In genomic region chr3:37123292-37123691, GRCh38 we compare ENCODE assay signal across 30 cellular contexts.
"Had no signal": no experiment of that assay in that cellular context is flagged by ENCODE, and none has a peak within 500 bp of the region (broad histone marks: within the 10 kb centered on the region; RNA-seq: fewer than 3 reads in every experiment).

No MANE protein-coding gene starts in this region.

- DNase-seq: activated CD4-positive, alpha-beta memory T cell treated with anti-CD3 and anti-CD28 coated beads, Interleukin-2, amount 10 ng/mL, durations not matched to agents 7 days and 5 days; activated CD4-positive, alpha-beta T cell treated with anti-CD3 and anti-CD28 coated beads for 36 hours; activated CD4-positive, alpha-beta T cell treated with anti-CD3 and anti-CD28 coated beads, Interleukin-2, amount 10 ng/mL, durations not matched to agents 24 days and 14 days; activated CD4-positive, alpha-beta T cell treated with anti-CD3 and anti-CD28 coated beads, Interleukin-2, amount 50 U/mL, for 4 hours; activated CD4-positive, CD25-positive, alpha-beta regulatory T cell; activated CD4-positive, CD25-positive, alpha-beta regulatory T cell treated with anti-CD3 and anti-CD28 coated beads, Interleukin-2, amount 50 U/mL, for 72 hours; activated effector memory CD4-positive, alpha-beta T cell treated with Interleukin-2 at 50 U/mL for 16 hours; activated gamma-delta T cell treated with Interleukin-2 at 50 U/mL for 16 hours; activated naive CD4-positive, alpha-beta T cell treated with anti-CD3 and anti-CD28 coated beads, Interleukin-2, amount 50 U/mL, for 16 hours; activated naive CD4-positive, alpha-beta T cell treated with Interleukin-2 at 50 U/mL for 16 hours; activated T-cell treated with anti-CD3 and anti-CD28 coated beads, Interleukin-2, amount 50 U/mL, for 4 hours; amniotic stem cell; anterior cingulate cortex; brain microvascular endothelial cell; caudate nucleus; cortex of kidney; dermis blood vessel endothelial cell; effector CD4-positive, alpha-beta T cell; esophagus squamous epithelium; foreskin melanocyte; heart right ventricle; T-helper 1 cell; T-helper 17 cell; T1000; WERI-Rb-1 had no signal

- H3K27ac ChIP-seq: brain microvascular endothelial cell, epithelial cell of prostate, esophagus squamous epithelium, gastroesophageal sphincter, WERI-Rb-1 had no signal

- H3K27me3 ChIP-seq: brain microvascular endothelial cell, esophagus squamous epithelium, gastroesophageal sphincter, heart right ventricle had no signal

- ATAC-seq: activated CD4-positive, alpha-beta T cell treated with anti-CD3 and anti-CD28 coated beads for 36 hours; activated T-cell treated with anti-CD3 and anti-CD28 coated beads, Interleukin-2, amount 50 U/mL, for 4 hours; activated T-helper 17 cell treated with anti-CD3 and anti-CD28 coated beads, Interleukin-2, amount 50 U/mL, for 72 hours; gastroesophageal sphincter; T-helper 17 cell had no signal

- H3K27ac Mint-ChIP-seq: activated CD4-positive, alpha-beta memory T cell treated with anti-CD3 and anti-CD28 coated beads, Interleukin-2, amount 10 ng/mL, durations not matched to agents 7 days and 5 days; activated CD4-positive, alpha-beta T cell treated with anti-CD3 and anti-CD28 coated beads for 36 hours; activated CD4-positive, alpha-beta T cell treated with anti-CD3 and anti-CD28 coated beads, Interleukin-2, amount 10 ng/mL, durations not matched to agents 24 days and 14 days; activated naive CD8-positive, alpha-beta T cell; activated T-helper 17 cell treated with anti-CD3 and anti-CD28 coated beads, Interleukin-2, amount 50 U/mL, for 72 hours; T-helper 17 cell; T-helper 2 cell treated with Interferon-gamma antibody and Interleukin-4, amounts not matched to agents 5 μg/mL and 100 μg/mL, for 36 hours had no signal

- H3K9me3 Mint-ChIP-seq: activated CD4-positive, alpha-beta memory T cell treated with anti-CD3 and anti-CD28 coated beads, Interleukin-2, amount 10 ng/mL, durations not matched to agents 7 days and 5 days; activated CD4-positive, alpha-beta T cell treated with anti-CD3 and anti-CD28 coated beads, Interleukin-2, amount 10 ng/mL, durations not matched to agents 24 days and 14 days; activated T-cell treated with anti-CD3 and anti-CD28 coated beads, Interleukin-2, amount 50 U/mL, for 4 hours; activated T-helper 17 cell treated with anti-CD3 and anti-CD28 coated beads, Interleukin-2, amount 50 U/mL, for 72 hours; T-helper 2 cell treated with Interferon-gamma antibody and Interleukin-4, amounts not matched to agents 5 μg/mL and 100 μg/mL, for 36 hours had no signal

- H3K4me3 Mint-ChIP-seq: activated CD4-positive, alpha-beta memory T cell treated with anti-CD3 and anti-CD28 coated beads, Interleukin-2, amount 10 ng/mL, durations not matched to agents 7 days and 5 days; activated CD4-positive, alpha-beta T cell treated with anti-CD3 and anti-CD28 coated beads for 36 hours; activated CD4-positive, alpha-beta T cell treated with anti-CD3 and anti-CD28 coated beads, Interleukin-2, amount 10 ng/mL, durations not matched to agents 24 days and 14 days; activated naive CD8-positive, alpha-beta T cell; activated T-cell treated with anti-CD3 and anti-CD28 coated beads, Interleukin-2, amount 50 U/mL, for 4 hours; activated T-helper 17 cell treated with anti-CD3 and anti-CD28 coated beads, Interleukin-2, amount 50 U/mL, for 72 hours; T-helper 17 cell; T-helper 2 cell treated with Interferon-gamma antibody and Interleukin-4, amounts not matched to agents 5 μg/mL and 100 μg/mL, for 36 hours had no signal

- H3K4me1 Mint-ChIP-seq: activated CD4-positive, alpha-beta memory T cell treated with anti-CD3 and anti-CD28 coated beads, Interleukin-2, amount 10 ng/mL, durations not matched to agents 7 days and 5 days; activated CD4-positive, alpha-beta T cell treated with anti-CD3 and anti-CD28 coated beads, Interleukin-2, amount 10 ng/mL, durations not matched to agents 24 days and 14 days; activated T-helper 17 cell treated with anti-CD3 and anti-CD28 coated beads, Interleukin-2, amount 50 U/mL, for 72 hours had no signal

- H3K9me3 ChIP-seq: esophagus squamous epithelium, gastroesophageal sphincter had no signal

- H3K4me3 ChIP-seq: esophagus squamous epithelium, gastroesophageal sphincter, heart right ventricle had no signal

- H3K27me3 Mint-ChIP-seq: activated CD4-positive, alpha-beta memory T cell treated with anti-CD3 and anti-CD28 coated beads, Interleukin-2, amount 10 ng/mL, durations not matched to agents 7 days and 5 days; activated CD4-positive, alpha-beta T cell treated with anti-CD3 and anti-CD28 coated beads for 36 hours; activated CD4-positive, alpha-beta T cell treated with anti-CD3 and anti-CD28 coated beads, Interleukin-2, amount 10 ng/mL, durations not matched to agents 24 days and 14 days; activated naive CD8-positive, alpha-beta T cell; activated T-helper 17 cell treated with anti-CD3 and anti-CD28 coated beads, Interleukin-2, amount 50 U/mL, for 72 hours; T-helper 17 cell had no signal

- H3K36me3 ChIP-seq: brain microvascular endothelial cell, gastroesophageal sphincter, WERI-Rb-1 had no signal
